ENCODE assay signal across 9 cellular contexts in genomic region chr9:89564257-89564878, GRCh38. TPM values are rescaled to one million over a fixed set of nuclear protein-coding genes. Genes with fewer than 3 reads are reported as not detected.
DNase-seq lines count a peak whose midpoint lies in the region; ATAC-seq and TF ChIP-seq lines count a peak whose summit lies in the region.
"Had no signal": no experiment of that assay in that cellular context is flagged by ENCODE, and none has a peak within 500 bp of the region (broad histone marks: within the 10 kb centered on the region; RNA-seq: fewer than 3 reads in every experiment).

No MANE protein-coding gene starts in this region.

- peak; percentile 92 for DNase-seq in DMS53 treated with DMSO at 0.1 percent for 48 hours (lab: John Stamatoyannopoulos, UW; ENCODE audit: unreplicated experiment)
- peak; percentile 94 for DNase-seq in NCI-H146 (lab: John Stamatoyannopoulos, UW)
- no peak for DNase-seq in epithelial cell of proximal tubule (ENCODE audit: low read depth)
- no peak for DNase-seq in activated T-helper 1 cell treated with anti-CD3 and anti-CD28 coated beads, Interleukin-12 subunit alpha, Interleukin-12 subunit beta, Interleukin-2, Interleukin-4 antibody, amounts not matched to agents 30 ng/mL and 10 ng/mL and 1 ng/mL, durations not matched to agents 14 hours and 24 hours and 36 hours (ENCODE audit: low spot score)
- DNase-seq in activated CD4-positive, alpha-beta T cell treated with anti-CD3 and anti-CD28 coated beads, Interleukin-2, amount 10 ng/mL, durations not matched to agents 24 days and 14 days: no peak
- DNase-seq in LoVo (ENCODE audit: low spot score): no peak
- no peak for DNase-seq in ascending aorta (ENCODE audit: low spot score in 2 of 2)

- peaks cover 4% of the 10 kb centered on the region for H3K4me1 Mint-ChIP-seq in activated T-helper 1 cell treated with anti-CD3 and anti-CD28 coated beads, Interleukin-12 subunit alpha, Interleukin-12 subunit beta, Interleukin-2, Interleukin-4 antibody, amounts not matched to agents 30 ng/mL and 10 ng/mL and 1 ng/mL, durations not matched to agents 14 hours and 24 hours and 36 hours (ENCODE audit: low read depth)
- peaks cover 2% of the 10 kb centered on the region for H3K4me1 Mint-ChIP-seq in activated CD4-positive, alpha-beta T cell treated with anti-CD3 and anti-CD28 coated beads, Interleukin-2, amount 10 ng/mL, durations not matched to agents 24 days and 14 days

- peaks cover 19% of the 10 kb centered on the region for H3K27me3 Mint-ChIP-seq in activated T-helper 1 cell treated with anti-CD3 and anti-CD28 coated beads, Interleukin-12 subunit alpha, Interleukin-12 subunit beta, Interleukin-2, Interleukin-4 antibody, amounts not matched to agents 30 ng/mL and 10 ng/mL and 1 ng/mL, durations not matched to agents 14 hours and 24 hours and 36 hours (ENCODE audit: insufficient read depth)
- peaks cover 27% of the 10 kb centered on the region for H3K27me3 Mint-ChIP-seq in activated CD4-positive, alpha-beta T cell treated with anti-CD3 and anti-CD28 coated beads, Interleukin-2, amount 10 ng/mL, durations not matched to agents 24 days and 14 days
- H3K27me3 Mint-ChIP-seq: dendritic cell treated with granulocyte-macrophage colony-stimulating factor and Interleukin-4, amounts not matched to agents 40 ng/mL and 50 ng/mL, for 4 days had no signal

- peaks cover 2% of the 10 kb centered on the region for H3K36me3 Mint-ChIP-seq in activated T-helper 1 cell treated with anti-CD3 and anti-CD28 coated beads, Interleukin-12 subunit alpha, Interleukin-12 subunit beta, Interleukin-2, Interleukin-4 antibody, amounts not matched to agents 30 ng/mL and 10 ng/mL and 1 ng/mL, durations not matched to agents 14 hours and 24 hours and 36 hours (ENCODE audit: low read depth)
- H3K36me3 Mint-ChIP-seq in activated CD4-positive, alpha-beta T cell treated with anti-CD3 and anti-CD28 coated beads, Interleukin-2, amount 10 ng/mL, durations not matched to agents 24 days and 14 days (ENCODE audit: low read depth): no peaks in the 10 kb centered on the region

- no peaks in the 10 kb centered on the region for H3K4me1 ChIP-seq in ascending aorta

- H3K4me3 ChIP-seq in epithelial cell of proximal tubule (ENCODE audit: low read depth, low read length) (no peak overlapping the region), ascending aorta (no peak overlapping the region)

- no peak overlapping the region for H3K4me3 Mint-ChIP-seq in activated T-helper 1 cell treated with anti-CD3 and anti-CD28 coated beads, Interleukin-12 subunit alpha, Interleukin-12 subunit beta, Interleukin-2, Interleukin-4 antibody, amounts not matched to agents 30 ng/mL and 10 ng/mL and 1 ng/mL, durations not matched to agents 14 hours and 24 hours and 36 hours
- H3K4me3 Mint-ChIP-seq in activated CD4-positive, alpha-beta T cell treated with anti-CD3 and anti-CD28 coated beads, Interleukin-2, amount 10 ng/mL, durations not matched to agents 24 days and 14 days: no peak overlapping the region
- H3K4me3 Mint-ChIP-seq: dendritic cell treated with granulocyte-macrophage colony-stimulating factor and Interleukin-4, amounts not matched to agents 40 ng/mL and 50 ng/mL, for 4 days had no signal

- peaks cover 10% of the 10 kb centered on the region for H3K9me3 Mint-ChIP-seq in activated T-helper 1 cell treated with anti-CD3 and anti-CD28 coated beads, Interleukin-12 subunit alpha, Interleukin-12 subunit beta, Interleukin-2, Interleukin-4 antibody, amounts not matched to agents 30 ng/mL and 10 ng/mL and 1 ng/mL, durations not matched to agents 14 hours and 24 hours and 36 hours
- H3K9me3 Mint-ChIP-seq in activated CD4-positive, alpha-beta T cell treated with anti-CD3 and anti-CD28 coated beads, Interleukin-2, amount 10 ng/mL, durations not matched to agents 24 days and 14 days: peaks cover 4% of the 10 kb centered on the region

- intact Hi-C loops in activated T-helper 1 cell treated with anti-CD3 and anti-CD28 coated beads, Interleukin-12 subunit alpha, Interleukin-12 subunit beta, Interleukin-2, Interleukin-4 antibody, amounts not matched to agents 30 ng/mL and 10 ng/mL and 1 ng/mL, durations not matched to agents 14 hours and 24 hours and 36 hours (cut with micrococcal nuclease): no loop called here
- intact Hi-C loops in activated CD4-positive, alpha-beta T cell treated with anti-CD3 and anti-CD28 coated beads, Interleukin-2, amount 10 ng/mL, durations not matched to agents 24 days and 14 days (cut with micrococcal nuclease): no loop called here
- intact Hi-C loops in ascending aorta (cut with DNase I): no loop called here

- H3K36me3 ChIP-seq in ascending aorta: no peaks in the 10 kb centered on the region

- H3K9me3 ChIP-seq in ascending aorta: no peaks in the 10 kb centered on the region

- no peaks in the 10 kb centered on the region for H3K27me3 ChIP-seq in ascending aorta

- H3K27ac Mint-ChIP-seq in activated T-helper 1 cell treated with anti-CD3 and anti-CD28 coated beads, Interleukin-12 subunit alpha, Interleukin-12 subunit beta, Interleukin-2, Interleukin-4 antibody, amounts not matched to agents 30 ng/mL and 10 ng/mL and 1 ng/mL, durations not matched to agents 14 hours and 24 hours and 36 hours: no peak overlapping the region
- H3K27ac Mint-ChIP-seq in activated CD4-positive, alpha-beta T cell treated with anti-CD3 and anti-CD28 coated beads, Interleukin-2, amount 10 ng/mL, durations not matched to agents 24 days and 14 days: no peak overlapping the region
- H3K27ac Mint-ChIP-seq: dendritic cell treated with granulocyte-macrophage colony-stimulating factor and Interleukin-4, amounts not matched to agents 40 ng/mL and 50 ng/mL, for 4 days had no signal

- peak; percentile 65 for ATAC-seq in GM21619 (IDR thresholded peaks at IDR 0.05; ENCODE audit: unreplicated experiment)

- TF ChIP-seq CTCF in epithelial cell of proximal tubule (conservative IDR thresholded peaks at IDR 0.05; ENCODE audit: low read depth, low read length) (peak; percentile 37), ascending aorta (IDR thresholded peaks at IDR 0.05) (no peak)

- no peak overlapping the region for H3K27ac ChIP-seq in ascending aorta

RNA-seq across cellular contexts. Expression of gene GADD45G, which starts 40.4 kb away (rescaled TPM):
- not detected in 2 replicates for total RNA-seq in epithelial cell of proximal tubule
- total RNA-seq in activated T-helper 1 cell treated with anti-CD3 and anti-CD28 coated beads, Interleukin-12 subunit alpha, Interleukin-12 subunit beta, Interleukin-2, Interleukin-4 antibody, amounts not matched to agents 30 ng/mL and 10 ng/mL and 1 ng/mL, durations not matched to agents 14 hours and 24 hours and 36 hours: 36.6 and 37.2 TPM in 2 replicates
- 19.8 and 20.0 TPM in 2 replicates for total RNA-seq in activated CD4-positive, alpha-beta T cell treated with anti-CD3 and anti-CD28 coated beads, Interleukin-2, amount 10 ng/mL, durations not matched to agents 24 days and 14 days
- total RNA-seq in ascending aorta: 4.6 TPM

Comparison
In these comparisons a context has a peak if more than half of its experiments do, and no peak if none do; other contexts are left out.
1. DNase-seq: peak in DMS53 treated with DMSO at 0.1 percent for 48 hours (single experiment) and NCI-H146 (single experiment); none in epithelial cell of proximal tubule (single experiment), activated T-helper 1 cell treated with anti-CD3 and anti-CD28 coated beads, Interleukin-12 subunit alpha, Interleukin-12 subunit beta, Interleukin-2, Interleukin-4 antibody, amounts not matched to agents 30 ng/mL and 10 ng/mL and 1 ng/mL, durations not matched to agents 14 hours and 24 hours and 36 hours (single experiment), activated CD4-positive, alpha-beta T cell treated with anti-CD3 and anti-CD28 coated beads, Interleukin-2, amount 10 ng/mL, durations not matched to agents 24 days and 14 days (single experiment), LoVo (single experiment) and ascending aorta (0 of 2).